20 cellular contexts compared by ENCODE assay signal in genomic region chr3:172938788-172939187, GRCh38.
DNase-seq lines count a peak whose midpoint lies in the region; ATAC-seq and TF ChIP-seq lines count a peak whose summit lies in the region.
"Had no signal": no experiment of that assay in that cellular context is flagged by ENCODE, and none has a peak within 500 bp of the region (broad histone marks: within the 10 kb centered on the region; RNA-seq: fewer than 3 reads in every experiment).

No MANE protein-coding gene starts in this region.

- H2AK5ac ChIP-seq in neuronal stem cell (ENCODE audit: low read depth, low read length) = no peak overlapping the region

- H3K27ac ChIP-seq in iPS-20b (ENCODE audit: low read length) (peak overlapping the region; percentile 37), neuronal stem cell (replicated peaks; ENCODE audit: low read length) (no peak overlapping the region)
- H3K27ac ChIP-seq: BLaER1, GM23248, KMS-11 had no signal

- no peak overlapping the region for H3K4me3 Mint-ChIP-seq in natural killer cell
- H3K4me3 Mint-ChIP-seq: CD8-positive, alpha-beta memory T cell had no signal

- ATAC-seq in activated CD4-positive, CD25-positive, alpha-beta regulatory T cell treated with anti-CD3 and anti-CD28 coated beads, Interleukin-2, amount 50 U/mL, for 24 hours = no peak
- ATAC-seq in HG02973 (IDR thresholded peaks at IDR 0.05; ENCODE audit: unreplicated experiment) = no peak
- no peak for ATAC-seq in natural killer cell
- ATAC-seq: HepG2 had no signal

- no peak overlapping the region for H3K27ac Mint-ChIP-seq in natural killer cell
- H3K27ac Mint-ChIP-seq: CD8-positive, alpha-beta memory T cell had no signal

- no peak overlapping the region for H3K4ac ChIP-seq in neuronal stem cell (ENCODE audit: low read length)

- H2AFZ ChIP-seq in neuronal stem cell (ENCODE audit: low read length) = peak overlapping the region; percentile 43
- H2AFZ ChIP-seq: GM23248 had no signal

- H3K18ac ChIP-seq in neuronal stem cell (ENCODE audit: low read length) = no peak overlapping the region

- H3K9ac ChIP-seq in iPS-20b (ENCODE audit: low read depth, low read length) (no peak overlapping the region), neuronal stem cell (ENCODE audit: low read depth, low read length, poor library complexity) (no peak overlapping the region)
- H3K9ac ChIP-seq: BLaER1, GM23248, KMS-11 had no signal

- H3K36me3 Mint-ChIP-seq in natural killer cell = no peaks in the 10 kb centered on the region
- H3K36me3 Mint-ChIP-seq: CD8-positive, alpha-beta memory T cell had no signal

- H2BK15ac ChIP-seq in neuronal stem cell (ENCODE audit: low read length) = no peak overlapping the region

- DNase-seq in EL (peak; percentile 25), choroid plexus epithelial cell (ENCODE audit: low read depth) (peak; percentile 23), neuronal stem cell (ENCODE audit: low spot score) (no peak), natural killer cell (no peak)
- no peak for DNase-seq in activated CD4-positive, alpha-beta T cell treated with anti-CD3 and anti-CD28 coated beads for 4 hours
- DNase-seq: CD8-positive, alpha-beta memory T cell; DMS79 treated with DMSO at 0.1 percent for 48 hours; GF-D8; GM23248; NCI-H1048; NCI-H1436 treated with DMSO at 0.1 percent for 48 hours; NCI-H2081 treated with DMSO at 0.1 percent for 48 hours; NCI-H510A; NCI-H774 had no signal

- no peaks in the 10 kb centered on the region for H3K27me3 ChIP-seq in iPS-20b (ENCODE audit: insufficient read depth, low read length)
- H3K27me3 ChIP-seq in neuronal stem cell (ENCODE audit: control insufficient read depth in 3 of 3, insufficient read depth in 3 of 3, low read depth in 1 of 3, low read length in 3 of 3) = no peaks in the 10 kb centered on the region
- H3K27me3 ChIP-seq: BLaER1 had no signal

- H3K9me3 ChIP-seq in iPS-20b (ENCODE audit: insufficient read depth, low read depth, low read length) (no peaks in the 10 kb centered on the region), neuronal stem cell (replicated peaks in 1 of 2; ENCODE audit: control insufficient read depth in 2 of 2, insufficient read depth in 1 of 2, low read depth in 1 of 2, low read length in 2 of 2) (no peaks in the 10 kb centered on the region)
- H3K9me3 ChIP-seq: BLaER1 had no signal

- H3K23ac ChIP-seq in neuronal stem cell (ENCODE audit: low read depth, low read length, poor library complexity) = no peak overlapping the region

- H3K4me3 ChIP-seq in choroid plexus epithelial cell (ENCODE audit: low read depth, low read length) (no peak overlapping the region), iPS-20b (ENCODE audit: low read length) (no peak overlapping the region), neuronal stem cell (ENCODE audit: low read length in 2 of 2) (no peak overlapping the region)
- H3K4me3 ChIP-seq: BLaER1, GM23248 had no signal

- no CpG with 5 or more reads among the region's 4 CpGs for WGBS in neuronal stem cell (ENCODE audit: extremely low coverage in 2 of 2, insufficient read length in 2 of 2, insufficient replicate concordance in 1 of 2), 2 donors

- intact Hi-C loops in natural killer cell (cut with micrococcal nuclease) = no loop called here

- H3K14ac ChIP-seq in neuronal stem cell (ENCODE audit: low read length) = no peak overlapping the region

- H3K36me3 ChIP-seq in iPS-20b (ENCODE audit: insufficient read depth, low read depth, low read length) (no peaks in the 10 kb centered on the region), neuronal stem cell (replicated peaks in 1 of 2; ENCODE audit: control insufficient read depth in 2 of 2, insufficient read depth in 2 of 2, low read length in 2 of 2) (no peaks in the 10 kb centered on the region)
- H3K36me3 ChIP-seq: BLaER1 had no signal

- H3K27me3 Mint-ChIP-seq in natural killer cell (ENCODE audit: low read depth in 2 of 2) = no peaks in the 10 kb centered on the region

- H2BK5ac ChIP-seq in neuronal stem cell (ENCODE audit: low read length) = no peak overlapping the region

- no peak for TF ChIP-seq CTCF in choroid plexus epithelial cell (conservative IDR thresholded peaks at IDR 0.05; ENCODE audit: low read depth, low read length)
- TF ChIP-seq CTCF in natural killer cell (IDR thresholded peaks at IDR 0.05) = no peak

- no peak overlapping the region for H3K4me2 ChIP-seq in neuronal stem cell (ENCODE audit: insufficient read depth, low read length, poor library complexity, severe bottlenecking)
- H3K4me2 ChIP-seq: BLaER1, KMS-11 had no signal

- H3K79me1 ChIP-seq in neuronal stem cell (ENCODE audit: low read depth, low read length) = no peaks in the 10 kb centered on the region

- H2BK12ac ChIP-seq in neuronal stem cell (ENCODE audit: low read length) = no peak overlapping the region

- H3K4me1 ChIP-seq in iPS-20b (ENCODE audit: insufficient read depth, low read length) (peaks cover 4% of the 10 kb centered on the region; the same call in 1 of the 2 replicates), neuronal stem cell (ENCODE audit: control insufficient read depth in 2 of 2, insufficient read depth in 1 of 2, low read depth in 1 of 2, low read length in 2 of 2) (peaks cover 3 to 7% of the 10 kb centered on the region in 2 donors)
- H3K4me1 ChIP-seq: BLaER1 had no signal

- no peak overlapping the region for H2BK120ac ChIP-seq in neuronal stem cell (ENCODE audit: low read depth, low read length)

- H4K8ac ChIP-seq in neuronal stem cell (ENCODE audit: low read depth, low read length) = no peak overlapping the region

- H4K91ac ChIP-seq in neuronal stem cell (ENCODE audit: low read depth, low read length, poor library complexity) = no peak overlapping the region

- no peaks in the 10 kb centered on the region for H3K4me1 Mint-ChIP-seq in natural killer cell
- H3K4me1 Mint-ChIP-seq: CD8-positive, alpha-beta memory T cell had no signal

- peaks cover 0 to 2% of the 10 kb centered on the region in 2 donors for H3K9me3 Mint-ChIP-seq in natural killer cell

Comparison
In these comparisons a context has a peak if more than half of its experiments do, and no peak if none do; other contexts are left out.
1. DNase-seq: peak in EL (single experiment) and choroid plexus epithelial cell (single experiment); none in neuronal stem cell (single experiment), activated CD4-positive, alpha-beta T cell treated with anti-CD3 and anti-CD28 coated beads for 4 hours (0 of 2) and natural killer cell (single experiment).